ENCODE assay signal across 1 cellular context in the genomic region with DNA sequence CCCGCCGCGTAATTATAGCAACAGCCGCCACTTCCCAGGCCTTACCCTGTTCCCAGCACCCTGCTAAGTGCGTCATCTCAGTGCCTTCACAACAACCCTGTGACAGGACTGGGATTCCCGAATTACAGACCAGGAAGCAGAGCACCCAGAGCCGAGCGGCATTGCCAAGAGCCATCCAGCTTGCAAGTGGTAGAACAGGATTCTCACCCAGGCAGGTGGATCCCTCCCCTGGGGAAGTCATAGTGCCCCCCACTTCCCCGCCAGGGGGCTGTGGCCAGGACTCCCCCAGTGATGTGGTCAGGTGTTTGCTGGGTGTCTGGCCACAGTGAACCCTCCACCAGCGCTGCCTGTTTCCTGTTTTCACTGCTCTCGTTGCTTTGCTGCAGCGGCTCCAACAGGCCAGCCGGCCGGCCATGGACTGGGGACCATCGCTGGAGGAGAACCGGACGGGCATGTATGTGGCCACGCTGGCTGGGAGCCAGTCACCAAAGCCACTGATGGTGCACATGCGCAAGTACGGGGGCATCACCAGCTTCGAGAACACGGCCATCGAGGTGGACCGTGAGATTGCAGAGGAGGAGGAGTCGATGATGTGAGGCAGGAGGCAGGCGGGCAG.
TF ChIP-seq lines count a peak whose summit lies in the region.

No MANE protein-coding gene starts in this region.

TF ChIP-seq in H1, 55 proteins besides CTCF, POLR2A, EP300 and RAD21:
- TF ChIP-seq POLR2AphosphoS5 (IDR thresholded peaks at IDR 0.05; ENCODE audit: low read depth, low read length) (no peak), SRF (IDR thresholded peaks at IDR 0.05; ENCODE audit: low read depth, low read length) (no peak), RXRA (IDR thresholded peaks at IDR 0.05; ENCODE audit: insufficient read depth, low read depth, low read length) (no peak), KDM1A (IDR thresholded peaks at IDR 0.05; ENCODE audit: borderline replicate concordance, low read length) (no peak), GTF2F1 (IDR thresholded peaks at IDR 0.05; ENCODE audit: borderline replicate concordance, low read depth, low read length) (no peak), SIRT6 (IDR thresholded peaks at IDR 0.05; ENCODE audit: low read length) (no peak), HDAC6 (IDR thresholded peaks at IDR 0.05; ENCODE audit: low read depth, low read length) (no peak), CBX5 (IDR thresholded peaks at IDR 0.05; ENCODE audit: low read depth, low read length) (no peak), RBBP5 (IDR thresholded peaks at IDR 0.05; ENCODE audit: borderline replicate concordance, low read depth, low read length) (no peak), RNF2 (IDR thresholded peaks at IDR 0.05; ENCODE audit: borderline replicate concordance, low read depth, low read length, missing control alignments, poor library complexity, severe bottlenecking) (no peak), EGR1 (IDR thresholded peaks at IDR 0.05; ENCODE audit: borderline replicate concordance, low read depth, low read length) (no peak), GABPA (IDR thresholded peaks at IDR 0.05; ENCODE audit: borderline replicate concordance, insufficient read depth, low read length) (no peak), SIX5 (IDR thresholded peaks at IDR 0.05; ENCODE audit: low read depth, low read length) (no peak), HDAC2 (IDR thresholded peaks at IDR 0.05; ENCODE audit: borderline replicate concordance in 1 of 2, low read depth in 2 of 2, low read length in 2 of 2) (no peak), TCF12 (IDR thresholded peaks at IDR 0.05; ENCODE audit: low read depth, low read length) (no peak), JUND (IDR thresholded peaks at IDR 0.05; ENCODE audit: low read length) (no peak)
- TF ChIP-seq, protein P1, sequence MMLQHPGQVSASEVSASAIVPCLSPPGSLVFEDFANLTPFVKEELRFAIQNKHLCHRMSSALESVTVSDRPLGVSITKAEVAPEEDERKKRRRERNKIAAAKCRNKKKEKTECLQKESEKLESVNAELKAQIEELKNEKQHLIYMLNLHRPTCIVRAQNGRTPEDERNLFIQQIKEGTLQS (IDR thresholded peaks at IDR 0.05; ENCODE audit: insufficient read depth, low read depth, low read length), result no peak
- TF ChIP-seq, protein P2, sequence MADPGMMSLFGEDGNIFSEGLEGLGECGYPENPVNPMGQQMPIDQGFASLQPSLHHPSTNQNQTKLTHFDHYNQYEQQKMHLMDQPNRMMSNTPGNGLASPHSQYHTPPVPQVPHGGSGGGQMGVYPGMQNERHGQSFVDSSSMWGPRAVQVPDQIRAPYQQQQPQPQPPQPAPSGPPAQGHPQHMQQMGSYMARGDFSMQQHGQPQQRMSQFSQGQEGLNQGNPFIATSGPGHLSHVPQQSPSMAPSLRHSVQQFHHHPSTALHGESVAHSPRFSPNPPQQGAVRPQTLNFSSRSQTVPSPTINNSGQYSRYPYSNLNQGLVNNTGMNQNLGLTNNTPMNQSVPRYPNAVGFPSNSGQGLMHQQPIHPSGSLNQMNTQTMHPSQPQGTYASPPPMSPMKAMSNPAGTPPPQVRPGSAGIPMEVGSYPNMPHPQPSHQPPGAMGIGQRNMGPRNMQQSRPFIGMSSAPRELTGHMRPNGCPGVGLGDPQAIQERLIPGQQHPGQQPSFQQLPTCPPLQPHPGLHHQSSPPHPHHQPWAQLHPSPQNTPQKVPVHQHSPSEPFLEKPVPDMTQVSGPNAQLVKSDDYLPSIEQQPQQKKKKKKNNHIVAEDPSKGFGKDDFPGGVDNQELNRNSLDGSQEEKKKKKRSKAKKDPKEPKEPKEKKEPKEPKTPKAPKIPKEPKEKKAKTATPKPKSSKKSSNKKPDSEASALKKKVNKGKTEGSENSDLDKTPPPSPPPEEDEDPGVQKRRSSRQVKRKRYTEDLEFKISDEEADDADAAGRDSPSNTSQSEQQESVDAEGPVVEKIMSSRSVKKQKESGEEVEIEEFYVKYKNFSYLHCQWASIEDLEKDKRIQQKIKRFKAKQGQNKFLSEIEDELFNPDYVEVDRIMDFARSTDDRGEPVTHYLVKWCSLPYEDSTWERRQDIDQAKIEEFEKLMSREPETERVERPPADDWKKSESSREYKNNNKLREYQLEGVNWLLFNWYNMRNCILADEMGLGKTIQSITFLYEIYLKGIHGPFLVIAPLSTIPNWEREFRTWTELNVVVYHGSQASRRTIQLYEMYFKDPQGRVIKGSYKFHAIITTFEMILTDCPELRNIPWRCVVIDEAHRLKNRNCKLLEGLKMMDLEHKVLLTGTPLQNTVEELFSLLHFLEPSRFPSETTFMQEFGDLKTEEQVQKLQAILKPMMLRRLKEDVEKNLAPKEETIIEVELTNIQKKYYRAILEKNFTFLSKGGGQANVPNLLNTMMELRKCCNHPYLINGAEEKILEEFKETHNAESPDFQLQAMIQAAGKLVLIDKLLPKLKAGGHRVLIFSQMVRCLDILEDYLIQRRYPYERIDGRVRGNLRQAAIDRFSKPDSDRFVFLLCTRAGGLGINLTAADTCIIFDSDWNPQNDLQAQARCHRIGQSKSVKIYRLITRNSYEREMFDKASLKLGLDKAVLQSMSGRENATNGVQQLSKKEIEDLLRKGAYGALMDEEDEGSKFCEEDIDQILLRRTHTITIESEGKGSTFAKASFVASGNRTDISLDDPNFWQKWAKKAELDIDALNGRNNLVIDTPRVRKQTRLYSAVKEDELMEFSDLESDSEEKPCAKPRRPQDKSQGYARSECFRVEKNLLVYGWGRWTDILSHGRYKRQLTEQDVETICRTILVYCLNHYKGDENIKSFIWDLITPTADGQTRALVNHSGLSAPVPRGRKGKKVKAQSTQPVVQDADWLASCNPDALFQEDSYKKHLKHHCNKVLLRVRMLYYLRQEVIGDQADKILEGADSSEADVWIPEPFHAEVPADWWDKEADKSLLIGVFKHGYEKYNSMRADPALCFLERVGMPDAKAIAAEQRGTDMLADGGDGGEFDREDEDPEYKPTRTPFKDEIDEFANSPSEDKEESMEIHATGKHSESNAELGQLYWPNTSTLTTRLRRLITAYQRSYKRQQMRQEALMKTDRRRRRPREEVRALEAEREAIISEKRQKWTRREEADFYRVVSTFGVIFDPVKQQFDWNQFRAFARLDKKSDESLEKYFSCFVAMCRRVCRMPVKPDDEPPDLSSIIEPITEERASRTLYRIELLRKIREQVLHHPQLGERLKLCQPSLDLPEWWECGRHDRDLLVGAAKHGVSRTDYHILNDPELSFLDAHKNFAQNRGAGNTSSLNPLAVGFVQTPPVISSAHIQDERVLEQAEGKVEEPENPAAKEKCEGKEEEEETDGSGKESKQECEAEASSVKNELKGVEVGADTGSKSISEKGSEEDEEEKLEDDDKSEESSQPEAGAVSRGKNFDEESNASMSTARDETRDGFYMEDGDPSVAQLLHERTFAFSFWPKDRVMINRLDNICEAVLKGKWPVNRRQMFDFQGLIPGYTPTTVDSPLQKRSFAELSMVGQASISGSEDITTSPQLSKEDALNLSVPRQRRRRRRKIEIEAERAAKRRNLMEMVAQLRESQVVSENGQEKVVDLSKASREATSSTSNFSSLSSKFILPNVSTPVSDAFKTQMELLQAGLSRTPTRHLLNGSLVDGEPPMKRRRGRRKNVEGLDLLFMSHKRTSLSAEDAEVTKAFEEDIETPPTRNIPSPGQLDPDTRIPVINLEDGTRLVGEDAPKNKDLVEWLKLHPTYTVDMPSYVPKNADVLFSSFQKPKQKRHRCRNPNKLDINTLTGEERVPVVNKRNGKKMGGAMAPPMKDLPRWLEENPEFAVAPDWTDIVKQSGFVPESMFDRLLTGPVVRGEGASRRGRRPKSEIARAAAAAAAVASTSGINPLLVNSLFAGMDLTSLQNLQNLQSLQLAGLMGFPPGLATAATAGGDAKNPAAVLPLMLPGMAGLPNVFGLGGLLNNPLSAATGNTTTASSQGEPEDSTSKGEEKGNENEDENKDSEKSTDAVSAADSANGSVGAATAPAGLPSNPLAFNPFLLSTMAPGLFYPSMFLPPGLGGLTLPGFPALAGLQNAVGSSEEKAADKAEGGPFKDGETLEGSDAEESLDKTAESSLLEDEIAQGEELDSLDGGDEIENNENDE (IDR thresholded peaks at IDR 0.05; ENCODE audit: insufficient replicate concordance, low read length), result no peak
